20 cellular contexts compared by ENCODE assay signal in the genomic region with DNA sequence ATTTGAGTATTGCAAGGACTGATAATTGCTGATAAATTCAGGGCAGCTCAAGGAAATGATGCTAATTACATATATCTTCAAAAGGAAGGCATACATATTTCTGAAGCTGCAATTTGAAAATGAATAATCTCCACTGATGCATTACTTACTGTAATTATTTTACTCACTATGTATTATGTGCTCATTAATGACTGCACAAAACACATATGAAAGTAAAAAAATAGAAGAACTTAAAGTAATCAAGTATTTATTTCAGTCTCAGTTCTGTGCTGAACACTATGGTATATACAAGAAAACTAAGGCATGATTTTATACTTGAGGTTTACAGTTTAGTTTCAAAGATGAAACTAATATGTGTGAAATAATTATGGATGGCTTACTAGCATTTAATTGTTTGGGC. TPM values are rescaled to one million over a fixed set of nuclear protein-coding genes. Genes with fewer than 3 reads are reported as not detected.
DNase-seq lines count a peak whose midpoint lies in the region; ATAC-seq, FAIRE-seq and TF ChIP-seq lines count a peak whose summit lies in the region.
"Had no signal": no experiment of that assay in that cellular context is flagged by ENCODE, and none has a peak within 500 bp of the region (broad histone marks: within the 10 kb centered on the region; RNA-seq: fewer than 3 reads in every experiment).

No MANE protein-coding gene starts in this region.

- no peak for TF ChIP-seq POLR2A in K562 (conservative IDR thresholded peaks at IDR 0.05)

- H4K5ac ChIP-seq in H9 (ENCODE audit: insufficient read length, low read depth, low read length) = no peak overlapping the region

- no peak overlapping the region for H2BK5ac ChIP-seq in H9 (ENCODE audit: insufficient read length, low read length)

- H3K79me1 ChIP-seq in H9 (ENCODE audit: insufficient read depth, low read depth, low read length, poor library complexity, severe bottlenecking) = peaks cover 3% of the 10 kb centered on the region

- H4K20me1 ChIP-seq in Loucy (ENCODE audit: insufficient read depth, low read length, poor library complexity, severe bottlenecking) = peaks cover 99% of the 10 kb centered on the region
- H4K20me1 ChIP-seq in K562 (replicated peaks; ENCODE audit: control insufficient read depth, insufficient read depth, low read length) = peaks cover 29% of the 10 kb centered on the region
- no peaks in the 10 kb centered on the region for H4K20me1 ChIP-seq in H9 (ENCODE audit: control insufficient read depth, insufficient read depth, insufficient read length)

- H3K4ac ChIP-seq in H9 (ENCODE audit: low read depth, low read length) = no peak overlapping the region

- no peak overlapping the region for H4K91ac ChIP-seq in H9 (ENCODE audit: insufficient read length, low read depth, low read length)

- TF ChIP-seq CTCF in Loucy (conservative IDR thresholded peaks at IDR 0.05; ENCODE audit: low read length) = no peak
- TF ChIP-seq CTCF in K562 (IDR thresholded peaks at IDR 0.05 in 2 of 3, conservative IDR thresholded peaks at IDR 0.05 in 1 of 3; ENCODE audit: insufficient read depth in 2 of 3, low read depth in 1 of 3, low read length in 3 of 3) = no peak
- TF ChIP-seq CTCF in H9 (conservative IDR thresholded peaks at IDR 0.05) = no peak

- no peak overlapping the region for H4K8ac ChIP-seq in H9 (replicated peaks; ENCODE audit: insufficient read length, low read depth, low read length)

- H3F3A ChIP-seq in Loucy (ENCODE audit: low read depth) = peaks cover 2% of the 10 kb centered on the region; the same call in 1 of the 2 replicates

- H3K4me3 ChIP-seq in Loucy (ENCODE audit: low read length, poor library complexity, severe bottlenecking) = peak overlapping the region; percentile 33
- no peak overlapping the region for H3K4me3 ChIP-seq in K562
- H3K4me3 ChIP-seq: body of pancreas, dorsolateral prefrontal cortex, esophagus squamous epithelium, HAP-1, uterus had no signal

- H2BK12ac ChIP-seq in H9 (ENCODE audit: insufficient read length, low read depth, low read length) = no peak overlapping the region

- H3K9me2 ChIP-seq in Loucy (replicated peaks; ENCODE audit: low read depth, low read length) = no peaks in the 10 kb centered on the region

- no peak overlapping the region for H3K23ac ChIP-seq in H9 (ENCODE audit: insufficient read length, low read depth, low read length)

- in situ Hi-C loops in K562 (cut with MboI) = no loop called here

- intact Hi-C loops in K562 (cut with micrococcal nuclease) = no loop called here

- CTCF ChIA-PET in K562 (lab: Yijun Ruan, JAX; ENCODE audit: low intra/inter-chr PET ratio) (no interaction called here), HEK293T (lab: Yijun Ruan, JAX) (no interaction called here)

- H3K9me1 ChIP-seq in K562 (ENCODE audit: control insufficient read depth, insufficient read depth, low read length) = peaks cover 5% of the 10 kb centered on the region

- no peaks in the 10 kb centered on the region for H3K36me3 ChIP-seq in Loucy (ENCODE audit: insufficient read depth, low read length)
- H3K36me3 ChIP-seq in K562 (ENCODE audit: control insufficient read depth, insufficient read depth, low read length) = peaks cover 44% of the 10 kb centered on the region; the same call in 2 of the 3 replicates
- H3K36me3 ChIP-seq: esophagus squamous epithelium, HAP-1, uterus had no signal

- H3K27me3 Mint-ChIP-seq in activated T-cell treated with anti-CD3 and anti-CD28 coated beads, Interleukin-2, amount 50 U/mL, for 4 hours (ENCODE audit: low read depth) = no peaks in the 10 kb centered on the region
- no peaks in the 10 kb centered on the region for H3K27me3 Mint-ChIP-seq in H9 (ENCODE audit: low read depth)

- no peaks in the 10 kb centered on the region for H3K27me3 ChIP-seq in Loucy (ENCODE audit: insufficient read depth, low read length, poor library complexity, severe bottlenecking)
- H3K27me3 ChIP-seq in K562 (ENCODE audit: control insufficient read depth in 2 of 2, insufficient read depth in 2 of 2, low read length in 2 of 2) = no peaks in the 10 kb centered on the region
- no peaks in the 10 kb centered on the region for H3K27me3 ChIP-seq in H9 (ENCODE audit: insufficient read depth, low read length)
- H3K27me3 ChIP-seq: body of pancreas, dorsolateral prefrontal cortex, esophagus squamous epithelium, uterus had no signal

- H3K9ac ChIP-seq in Loucy (ENCODE audit: low read depth, low read length, poor library complexity, severe bottlenecking) = peak overlapping the region; percentile 15
- H3K9ac ChIP-seq in K562 (ENCODE audit: insufficient read depth in 1 of 2, low read depth in 2 of 2, low read length in 2 of 2) = no peak overlapping the region
- no peak overlapping the region for H3K9ac ChIP-seq in H9 (ENCODE audit: extremely low read depth, insufficient read length, low read length)

- no peak overlapping the region for H3K18ac ChIP-seq in H9 (ENCODE audit: insufficient read length, low read depth, low read length)

- peaks cover 100% of the 10 kb centered on the region for H3K79me2 ChIP-seq in Loucy (ENCODE audit: insufficient read depth, low read length)
- H3K79me2 ChIP-seq in K562 (ENCODE audit: control insufficient read depth, insufficient read depth, low read length) = peaks cover 100% of the 10 kb centered on the region
- H3K79me2 ChIP-seq in H9 (ENCODE audit: insufficient read depth, low read length) = peaks cover 33% of the 10 kb centered on the region; the same call in 1 of the 2 replicates

- H3K56ac ChIP-seq in H9 (ENCODE audit: insufficient read length, low read depth, low read length) = no peak overlapping the region

- no peak overlapping the region for H2BK20ac ChIP-seq in H9 (ENCODE audit: low read depth, low read length, poor library complexity, severe bottlenecking)

- no peaks in the 10 kb centered on the region for H3K9me3 Mint-ChIP-seq in activated T-cell treated with anti-CD3 and anti-CD28 coated beads, Interleukin-2, amount 50 U/mL, for 4 hours
- H3K9me3 Mint-ChIP-seq in stimulated activated effector memory CD8-positive, alpha-beta T cell treated with anti-CD3 and anti-CD28 coated beads, Interleukin-12 subunit alpha, Interleukin-12 subunit beta, amount 100 ng/mL, for 72 hours = no peaks in the 10 kb centered on the region
- H3K9me3 Mint-ChIP-seq in H9 = no peaks in the 10 kb centered on the region

- no peak overlapping the region for H2AK5ac ChIP-seq in H9 (ENCODE audit: insufficient read length, low read length)

- peaks cover 95% of the 10 kb centered on the region for H3K4me1 Mint-ChIP-seq in activated T-cell treated with anti-CD3 and anti-CD28 coated beads, Interleukin-2, amount 50 U/mL, for 4 hours (ENCODE audit: low read depth)
- peaks cover 90% of the 10 kb centered on the region for H3K4me1 Mint-ChIP-seq in stimulated activated effector memory CD8-positive, alpha-beta T cell treated with anti-CD3 and anti-CD28 coated beads, Interleukin-12 subunit alpha, Interleukin-12 subunit beta, amount 100 ng/mL, for 72 hours
- H3K4me1 Mint-ChIP-seq in H9 = peaks cover 47 to 49% of the 10 kb centered on the region in 2 experiments

- H3K9me3 ChIP-seq in Loucy (ENCODE audit: insufficient read depth, low read depth, low read length) = no peaks in the 10 kb centered on the region
- no peaks in the 10 kb centered on the region for H3K9me3 ChIP-seq in K562 (replicated peaks; ENCODE audit: control insufficient read depth, insufficient read depth, low read depth, low read length)
- H3K9me3 ChIP-seq in H9 (ENCODE audit: control insufficient read depth, low read depth, low read length) = no peaks in the 10 kb centered on the region
- H3K9me3 ChIP-seq: body of pancreas, esophagus squamous epithelium, HAP-1, uterus had no signal

- no peak for FAIRE-seq in K562 (lab: Jason Lieb, UNC)
- FAIRE-seq: islet of Langerhans had no signal

- TF ChIP-seq RAD21 in K562 (CRISPR knock-in tag; conservative IDR thresholded peaks at IDR 0.05 in 1 of 2, IDR thresholded peaks at IDR 0.05 in 1 of 2) = no peak

- no peaks in the 10 kb centered on the region for H3K23me2 ChIP-seq in H9 (ENCODE audit: insufficient read length, low read depth, low read length, poor library complexity, severe bottlenecking)

- no peak overlapping the region for H2BK15ac ChIP-seq in H9 (ENCODE audit: low read depth, low read length)

- TSS peak; percentile 0 for BruUV-seq in K562 (replicated peaks; lab: Mats Ljungman, UMichigan)

- H2BK120ac ChIP-seq in H9 (ENCODE audit: low read depth, low read length, poor library complexity, severe bottlenecking) = no peak overlapping the region

- H3K4me1 ChIP-seq in Loucy (ENCODE audit: insufficient read depth, low read length, poor library complexity, severe bottlenecking) (peaks cover 62% of the 10 kb centered on the region), K562 (replicated peaks in 1 of 2; ENCODE audit: control insufficient read depth in 2 of 2, insufficient read depth in 2 of 2, low read length in 2 of 2) (peaks cover 16 to 29% of the 10 kb centered on the region in 2 experiments; a peak in 4 of 5 replicates), H9 (ENCODE audit: insufficient read depth, low read length) (no peaks in the 10 kb centered on the region; the same call in 1 of the 2 replicates)

- POLR2A ChIA-PET in K562 (lab: Yijun Ruan, JAX) (interaction anchor here (0.8 to 1.2 kb wide), 5 partner anchors 8 to 33 kb away, joined by 3 to 4 read pairs (median 4); no protein-coding TSS in a partner anchor), HEK293T (lab: Yijun Ruan, JAX) (interaction anchor here (3.5 kb wide), 1 partner anchor 142 kb away, joined by 13 read pairs; the partner anchor contains the start of gene SLC35F5)

- H3K27ac ChIP-seq in K562 (ENCODE audit: extremely low read depth, low read depth, low read length) = no peak overlapping the region
- no peak overlapping the region for H3K27ac ChIP-seq in H9 (ENCODE audit: insufficient read length, low read depth, low read length)
- H3K27ac ChIP-seq: body of pancreas, dorsolateral prefrontal cortex, esophagus squamous epithelium, uterus had no signal

- DNase-seq in activated T-cell treated with anti-CD3 and anti-CD28 coated beads, Interleukin-2, amount 50 U/mL, for 4 hours = no peak
- DNase-seq in activated T-cell treated with anti-CD3 and anti-CD28 coated beads for 4 hours (no peak), K562 (ENCODE audit: extremely low read depth in 1 of 4, low spot score in 3 of 4) (no peak), HEK293T (ENCODE audit: extremely low spot score) (no peak), H9 (no peak)
- no peak for DNase-seq in stimulated activated effector memory CD8-positive, alpha-beta T cell treated with anti-CD3 and anti-CD28 coated beads, Interleukin-12 subunit alpha, Interleukin-12 subunit beta, amount 100 ng/mL, for 72 hours (ENCODE audit: low spot score in 2 of 2)
- DNase-seq: activated CD4-positive, CD25-positive, alpha-beta regulatory T cell treated with anti-CD3 and anti-CD28 coated beads, Interleukin-2, amount 50 U/mL, for 72 hours; body of pancreas; COR-L47; dorsolateral prefrontal cortex; esophagus squamous epithelium; head of caudate nucleus; mesendoderm; NCI-H1436 treated with DMSO at 0.1 percent for 48 hours; NCI-H226; uterus had no signal

- H3T11ph ChIP-seq in H9 (ENCODE audit: low read length) = no peak overlapping the region

- peak overlapping the region; percentile 35 for H3K27ac Mint-ChIP-seq in stimulated activated effector memory CD8-positive, alpha-beta T cell treated with anti-CD3 and anti-CD28 coated beads, Interleukin-12 subunit alpha, Interleukin-12 subunit beta, amount 100 ng/mL, for 72 hours
- H3K27ac Mint-ChIP-seq in H9 = no peak overlapping the region

- peak overlapping the region; percentile 19 for H3K4me3 Mint-ChIP-seq in activated T-cell treated with anti-CD3 and anti-CD28 coated beads, Interleukin-2, amount 50 U/mL, for 4 hours
- H3K4me3 Mint-ChIP-seq in stimulated activated effector memory CD8-positive, alpha-beta T cell treated with anti-CD3 and anti-CD28 coated beads, Interleukin-12 subunit alpha, Interleukin-12 subunit beta, amount 100 ng/mL, for 72 hours = peak overlapping the region; percentile 32
- no peak overlapping the region for H3K4me3 Mint-ChIP-seq in H9

- ATAC-seq in activated T-cell treated with anti-CD3 and anti-CD28 coated beads, Interleukin-2, amount 50 U/mL, for 4 hours = no peak
- ATAC-seq in K562 = no peak
- ATAC-seq in stimulated activated effector memory CD8-positive, alpha-beta T cell treated with anti-CD3 and anti-CD28 coated beads, Interleukin-12 subunit alpha, Interleukin-12 subunit beta, amount 100 ng/mL, for 72 hours = peak; percentile 34
- ATAC-seq in GM21723 (IDR thresholded peaks at IDR 0.05; ENCODE audit: unreplicated experiment) = no peak
- ATAC-seq: body of pancreas had no signal

- H2AFZ ChIP-seq in Loucy (ENCODE audit: low read length) (no peak overlapping the region), K562 (ENCODE audit: low read depth, low read length) (no peak overlapping the region), H9 (ENCODE audit: low read length) (no peak overlapping the region)

- peak overlapping the region; percentile 88 for H3K4me2 ChIP-seq in Loucy (ENCODE audit: low read depth, low read length, poor library complexity, severe bottlenecking)
- H3K4me2 ChIP-seq in K562 (ENCODE audit: insufficient read depth, low read length) = no peak overlapping the region
- no peak overlapping the region for H3K4me2 ChIP-seq in H9 (ENCODE audit: insufficient read depth, insufficient read length, low read length)

- peaks cover 28% of the 10 kb centered on the region for H3K36me3 Mint-ChIP-seq in activated T-cell treated with anti-CD3 and anti-CD28 coated beads, Interleukin-2, amount 50 U/mL, for 4 hours (ENCODE audit: insufficient read depth)
- peaks cover 81% of the 10 kb centered on the region for H3K36me3 Mint-ChIP-seq in stimulated activated effector memory CD8-positive, alpha-beta T cell treated with anti-CD3 and anti-CD28 coated beads, Interleukin-12 subunit alpha, Interleukin-12 subunit beta, amount 100 ng/mL, for 72 hours
- H3K36me3 Mint-ChIP-seq in H9 (ENCODE audit: insufficient read depth in 1 of 3, low read depth in 3 of 3) = peaks cover 0 to 5% (median 1%) of the 10 kb centered on the region in 3 experiments; a peak in 4 of 7 replicates

- no peak overlapping the region for H3K14ac ChIP-seq in H9 (ENCODE audit: insufficient read depth, low read length)

- no peak for TF ChIP-seq EP300 in K562 (IDR thresholded peaks at IDR 0.05; ENCODE audit: low read length)

RNA-seq across cellular contexts. Expression of gene ACTR3, which starts 9.3 kb away (rescaled TPM):
- 100 to 1,000 TPM; 517 to 534 (median 529) TPM for total RNA-seq in activated T-cell treated with anti-CD3 and anti-CD28 coated beads, Interleukin-2, amount 50 U/mL, for 4 hours
- 59.8 and 145 TPM in 2 replicates for total RNA-seq in K562 (2011; cell fraction: chromatin; rRNA removed; ENCODE audit: low replicate concordance)
- 44.6 and 49.2 TPM in 2 replicates for total RNA-seq in K562 (2011; cell fraction: nucleolus; rRNA removed)
- total RNA-seq in K562 (2011; cell fraction: nucleoplasm; rRNA removed) = 65.8 and 108 TPM in 2 replicates
- total RNA-seq in K562 (2014; rRNA removed) = 142 and 192 TPM in 2 replicates
- total RNA-seq in K562 (2014; rRNA removed; fragmentation: Illumina TruSeq; extraction: Trizol) = 273 and 317 TPM in 2 replicates
- total RNA-seq in K562 (2015; rRNA removed; fragmentation: Illumina TruSeq; extraction: Trizol) = 263 and 277 TPM in 2 replicates
- total RNA-seq in K562 (2021) = 307 and 310 TPM in 2 replicates
- polyA plus RNA-seq in K562 (2011; rRNA removed) = 246 and 354 TPM in 2 replicates
- 68.8 and 143 TPM in 2 replicates for polyA plus RNA-seq in K562 (2011; cell fraction: cytosol; rRNA removed)
- polyA plus RNA-seq in K562 (2011; cell fraction: nucleus; rRNA removed) = 48.3 and 83.7 TPM in 2 replicates
- 219 and 220 TPM in 2 replicates for polyA plus RNA-seq in K562 (2012)
- 236 and 249 TPM in 2 replicates for polyA plus RNA-seq in K562 (2014; fragmentation: Illumina TruSeq; extraction: Trizol)
- polyA plus RNA-seq in K562 (2014; fragmentation: Nextera tagmentation; extraction: Ambion mirVana) = 10 to 100 TPM; 49.0 to 65.1 TPM
- 205 and 213 TPM in 2 replicates for polyA plus RNA-seq in K562 (2014; rRNA removed)
- 455 and 468 TPM in 2 replicates for polyA minus RNA-seq in K562 (2011; rRNA and poly(A)+ RNA removed)
- 213 and 229 TPM in 2 replicates for polyA minus RNA-seq in K562 (2011; cell fraction: cytosol; rRNA and poly(A)+ RNA removed)
- polyA minus RNA-seq in K562 (2011; cell fraction: nucleus; rRNA and poly(A)+ RNA removed) = 50.5 and 86.9 TPM in 2 replicates
- 180 and 183 TPM in 2 replicates for total RNA-seq in H9 (2021)

Comparison
In these comparisons a context has a peak if more than half of its experiments do, and no peak if none do; other contexts are left out.
1. H3K4me3 Mint-ChIP-seq: peak in activated T-cell treated with anti-CD3 and anti-CD28 coated beads, Interleukin-2, amount 50 U/mL, for 4 hours (single experiment) and stimulated activated effector memory CD8-positive, alpha-beta T cell treated with anti-CD3 and anti-CD28 coated beads, Interleukin-12 subunit alpha, Interleukin-12 subunit beta, amount 100 ng/mL, for 72 hours (single experiment); none in H9 (0 of 2).